1 cellular context compared by ENCODE assay signal in the genomic region with DNA sequence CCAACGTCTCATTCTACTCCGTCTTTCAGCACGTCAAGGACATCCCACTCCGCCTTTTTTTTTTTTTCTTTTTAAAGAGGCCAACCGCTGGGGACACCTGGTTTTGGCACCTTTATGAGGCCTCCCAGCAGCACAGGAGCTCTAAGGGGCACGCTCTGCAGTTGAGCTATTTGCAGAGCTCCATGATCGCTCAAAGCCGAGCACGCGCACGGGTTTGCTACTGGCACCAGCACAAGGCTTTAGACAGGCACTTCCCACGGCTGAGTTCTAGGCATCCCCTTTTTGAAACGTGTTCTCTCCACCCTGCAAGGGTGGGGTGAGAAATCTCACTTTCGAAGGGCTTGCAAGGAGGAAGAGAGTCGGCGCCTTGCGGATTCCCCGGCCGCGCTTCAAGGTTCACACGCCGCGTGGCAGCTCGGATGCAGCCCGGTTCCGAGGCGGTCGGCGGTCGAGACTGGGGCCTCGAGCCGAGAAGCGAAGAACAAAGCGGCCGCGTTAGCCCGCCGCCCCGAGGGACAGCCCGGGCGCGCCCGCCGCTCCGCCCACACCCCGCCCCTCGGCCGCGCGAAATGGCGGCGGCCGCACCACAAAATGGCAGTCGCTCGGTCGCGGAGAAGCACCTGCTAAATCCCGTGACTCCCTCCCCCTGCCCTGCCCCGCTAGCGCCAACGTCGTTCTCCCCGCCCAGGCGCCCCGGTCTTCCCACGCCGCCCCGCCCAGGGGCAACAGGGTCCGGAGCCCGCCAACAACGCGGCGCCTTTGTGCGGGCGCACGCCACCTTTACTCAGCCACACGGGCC.
TF ChIP-seq lines count a peak whose summit lies in the region.

No MANE protein-coding gene starts in this region.

TF ChIP-seq in K562, 482 proteins besides CTCF, POLR2A, EP300 and RAD21 (continued from another document and continues in another):
- TF ChIP-seq, protein P1, sequence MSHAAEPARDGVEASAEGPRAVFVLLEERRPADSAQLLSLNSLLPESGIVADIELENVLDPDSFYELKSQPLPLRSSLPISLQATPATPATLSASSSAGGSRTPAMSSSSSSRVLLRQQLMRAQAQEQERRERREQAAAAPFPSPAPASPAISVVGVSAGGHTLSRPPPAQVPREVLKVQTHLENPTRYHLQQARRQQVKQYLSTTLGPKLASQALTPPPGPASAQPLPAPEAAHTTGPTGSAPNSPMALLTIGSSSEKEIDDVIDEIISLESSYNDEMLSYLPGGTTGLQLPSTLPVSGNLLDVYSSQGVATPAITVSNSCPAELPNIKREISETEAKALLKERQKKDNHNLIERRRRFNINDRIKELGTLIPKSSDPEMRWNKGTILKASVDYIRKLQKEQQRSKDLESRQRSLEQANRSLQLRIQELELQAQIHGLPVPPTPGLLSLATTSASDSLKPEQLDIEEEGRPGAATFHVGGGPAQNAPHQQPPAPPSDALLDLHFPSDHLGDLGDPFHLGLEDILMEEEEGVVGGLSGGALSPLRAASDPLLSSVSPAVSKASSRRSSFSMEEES (CRISPR knock-in tag; IDR thresholded peaks at IDR 0.05) = peak; percentile 8; the same call in 1 of the 2 replicates
- TF ChIP-seq ZNF175 (CRISPR knock-in tag; IDR thresholded peaks at IDR 0.05; ENCODE audit: low read depth) (peak; percentile 78), ZBTB1 (CRISPR knock-in tag; IDR thresholded peaks at IDR 0.05; ENCODE audit: borderline replicate concordance, low read depth) (no peak; the same call in 1 of the 2 replicates), JUNB (CRISPR knock-in tag; conservative IDR thresholded peaks at IDR 0.05) (no peak), ZNF717 (CRISPR knock-in tag; IDR thresholded peaks at IDR 0.05) (no peak), XRCC5 (IDR thresholded peaks at IDR 0.05; ENCODE audit: low read depth, low read length) (no peak; the same call in 1 of the 2 replicates), NR2C1 (IDR thresholded peaks at IDR 0.05) (no peak), NR2C1 (tag; IDR thresholded peaks at IDR 0.05) (0 out of 2 replicates have a peak, but pooled peaks have one; percentile 8), ZNF583 (CRISPR knock-in tag; IDR thresholded peaks at IDR 0.05) (no peak), BCL6 (CRISPR knock-in tag; IDR thresholded peaks at IDR 0.05) (0 out of 2 replicates have a peak, but pooled peaks have one; percentile 3), ZC3H11A (IDR thresholded peaks at IDR 0.05; ENCODE audit: low read depth, low read length) (peak; percentile 100), XRCC3 (IDR thresholded peaks at IDR 0.05) (no peak), FOSL1 (tag; conservative IDR thresholded peaks at IDR 0.05) (peak; percentile 20; the same call in 1 of the 2 replicates), DNMT1 (IDR thresholded peaks at IDR 0.05) (no peak), CHD2 (IDR thresholded peaks at IDR 0.05; ENCODE audit: low read depth, low read length) (no peak; the same call in 1 of the 2 replicates), TARDBP (IDR thresholded peaks at IDR 0.05) (peak; percentile 83), ZBTB7A (IDR thresholded peaks at IDR 0.05; ENCODE audit: borderline replicate concordance, control insufficient read depth, low read depth, low read length) (peak; percentile 95), ARID1B (IDR thresholded peaks at IDR 0.05) (no peak), TCF7L2 (IDR thresholded peaks at IDR 0.05; ENCODE audit: low read depth, low read length) (peak; percentile 56; the same call in 1 of the 2 replicates), MTA1 (IDR thresholded peaks at IDR 0.05; ENCODE audit: borderline replicate concordance) (peak; percentile 50; the same call in 1 of the 2 replicates), SNIP1 (IDR thresholded peaks at IDR 0.05; ENCODE audit: low read depth) (peak; percentile 59), TAF1 (IDR thresholded peaks at IDR 0.05; ENCODE audit: control insufficient read depth, extremely low read depth, insufficient read depth, low read length, severe bottlenecking) (peak; percentile 90), ZNF316 (IDR thresholded peaks at IDR 0.05) (no peak), GTF2A2 (tag; IDR thresholded peaks at IDR 0.05) (0 out of 2 replicates have a peak, but pooled peaks have one; percentile 62), NFIX (CRISPR knock-in tag; IDR thresholded peaks at IDR 0.05; ENCODE audit: low read depth) (no peak), NR1H2 (CRISPR knock-in tag; IDR thresholded peaks at IDR 0.05) (peak; percentile 63; the same call in 1 of the 2 replicates), FOXK2 (conservative IDR thresholded peaks at IDR 0.05 in 1 of 2, IDR thresholded peaks at IDR 0.05 in 1 of 2; ENCODE audit: low read depth in 2 of 2) (peak; percentile 32 to 48; a peak in 1 of 4 replicates), CCNT2 (IDR thresholded peaks at IDR 0.05; ENCODE audit: borderline replicate concordance, extremely low read depth, insufficient read length, low read depth, low read length) (peak; percentile 98), PHF20 (IDR thresholded peaks at IDR 0.05; ENCODE audit: partially characterized antibody) (peak; percentile 36), KAT8 (IDR thresholded peaks at IDR 0.05; ENCODE audit: low read depth) (peak; percentile 97), ZNF830 (CRISPR knock-in tag; IDR thresholded peaks at IDR 0.05) (0 out of 2 replicates have a peak, but pooled peaks have one; percentile 47), TAF9B (IDR thresholded peaks at IDR 0.05; ENCODE audit: partially characterized antibody) (peak; percentile 49), PCBP1 (IDR thresholded peaks at IDR 0.05; ENCODE audit: low read depth, low read length, poor library complexity, severe bottlenecking) (peak; percentile 93), RBM17 (IDR thresholded peaks at IDR 0.05; ENCODE audit: borderline replicate concordance, low read depth, low read length) (no peak), TCFL5 (CRISPR knock-in tag; conservative IDR thresholded peaks at IDR 0.05) (no peak), SAP30 (IDR thresholded peaks at IDR 0.05; ENCODE audit: borderline replicate concordance, insufficient read depth, low read depth, low read length, poor library complexity, severe bottlenecking) (peak; percentile 92)
- TF ChIP-seq, protein P2, sequence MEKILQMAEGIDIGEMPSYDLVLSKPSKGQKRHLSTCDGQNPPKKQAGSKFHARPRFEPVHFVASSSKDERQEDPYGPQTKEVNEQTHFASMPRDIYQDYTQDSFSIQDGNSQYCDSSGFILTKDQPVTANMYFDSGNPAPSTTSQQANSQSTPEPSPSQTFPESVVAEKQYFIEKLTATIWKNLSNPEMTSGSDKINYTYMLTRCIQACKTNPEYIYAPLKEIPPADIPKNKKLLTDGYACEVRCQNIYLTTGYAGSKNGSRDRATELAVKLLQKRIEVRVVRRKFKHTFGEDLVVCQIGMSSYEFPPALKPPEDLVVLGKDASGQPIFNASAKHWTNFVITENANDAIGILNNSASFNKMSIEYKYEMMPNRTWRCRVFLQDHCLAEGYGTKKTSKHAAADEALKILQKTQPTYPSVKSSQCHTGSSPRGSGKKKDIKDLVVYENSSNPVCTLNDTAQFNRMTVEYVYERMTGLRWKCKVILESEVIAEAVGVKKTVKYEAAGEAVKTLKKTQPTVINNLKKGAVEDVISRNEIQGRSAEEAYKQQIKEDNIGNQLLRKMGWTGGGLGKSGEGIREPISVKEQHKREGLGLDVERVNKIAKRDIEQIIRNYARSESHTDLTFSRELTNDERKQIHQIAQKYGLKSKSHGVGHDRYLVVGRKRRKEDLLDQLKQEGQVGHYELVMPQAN (IDR thresholded peaks at IDR 0.05; ENCODE audit: borderline replicate concordance) = peak; percentile 75
- TF ChIP-seq, protein P3, sequence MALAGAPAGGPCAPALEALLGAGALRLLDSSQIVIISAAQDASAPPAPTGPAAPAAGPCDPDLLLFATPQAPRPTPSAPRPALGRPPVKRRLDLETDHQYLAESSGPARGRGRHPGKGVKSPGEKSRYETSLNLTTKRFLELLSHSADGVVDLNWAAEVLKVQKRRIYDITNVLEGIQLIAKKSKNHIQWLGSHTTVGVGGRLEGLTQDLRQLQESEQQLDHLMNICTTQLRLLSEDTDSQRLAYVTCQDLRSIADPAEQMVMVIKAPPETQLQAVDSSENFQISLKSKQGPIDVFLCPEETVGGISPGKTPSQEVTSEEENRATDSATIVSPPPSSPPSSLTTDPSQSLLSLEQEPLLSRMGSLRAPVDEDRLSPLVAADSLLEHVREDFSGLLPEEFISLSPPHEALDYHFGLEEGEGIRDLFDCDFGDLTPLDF (CRISPR knock-in tag; IDR thresholded peaks at IDR 0.05) = peak; percentile 92
- TF ChIP-seq, protein P4, sequence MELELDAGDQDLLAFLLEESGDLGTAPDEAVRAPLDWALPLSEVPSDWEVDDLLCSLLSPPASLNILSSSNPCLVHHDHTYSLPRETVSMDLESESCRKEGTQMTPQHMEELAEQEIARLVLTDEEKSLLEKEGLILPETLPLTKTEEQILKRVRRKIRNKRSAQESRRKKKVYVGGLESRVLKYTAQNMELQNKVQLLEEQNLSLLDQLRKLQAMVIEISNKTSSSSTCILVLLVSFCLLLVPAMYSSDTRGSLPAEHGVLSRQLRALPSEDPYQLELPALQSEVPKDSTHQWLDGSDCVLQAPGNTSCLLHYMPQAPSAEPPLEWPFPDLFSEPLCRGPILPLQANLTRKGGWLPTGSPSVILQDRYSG (tag; conservative IDR thresholded peaks at IDR 0.05; ENCODE audit: low read depth) = no peak
- TF ChIP-seq, protein P5, sequence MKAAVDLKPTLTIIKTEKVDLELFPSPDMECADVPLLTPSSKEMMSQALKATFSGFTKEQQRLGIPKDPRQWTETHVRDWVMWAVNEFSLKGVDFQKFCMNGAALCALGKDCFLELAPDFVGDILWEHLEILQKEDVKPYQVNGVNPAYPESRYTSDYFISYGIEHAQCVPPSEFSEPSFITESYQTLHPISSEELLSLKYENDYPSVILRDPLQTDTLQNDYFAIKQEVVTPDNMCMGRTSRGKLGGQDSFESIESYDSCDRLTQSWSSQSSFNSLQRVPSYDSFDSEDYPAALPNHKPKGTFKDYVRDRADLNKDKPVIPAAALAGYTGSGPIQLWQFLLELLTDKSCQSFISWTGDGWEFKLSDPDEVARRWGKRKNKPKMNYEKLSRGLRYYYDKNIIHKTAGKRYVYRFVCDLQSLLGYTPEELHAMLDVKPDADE (conservative IDR thresholded peaks at IDR 0.05; ENCODE audit: control insufficient read depth, low read depth, low read length) = peak; percentile 91
- TF ChIP-seq, protein P6, sequence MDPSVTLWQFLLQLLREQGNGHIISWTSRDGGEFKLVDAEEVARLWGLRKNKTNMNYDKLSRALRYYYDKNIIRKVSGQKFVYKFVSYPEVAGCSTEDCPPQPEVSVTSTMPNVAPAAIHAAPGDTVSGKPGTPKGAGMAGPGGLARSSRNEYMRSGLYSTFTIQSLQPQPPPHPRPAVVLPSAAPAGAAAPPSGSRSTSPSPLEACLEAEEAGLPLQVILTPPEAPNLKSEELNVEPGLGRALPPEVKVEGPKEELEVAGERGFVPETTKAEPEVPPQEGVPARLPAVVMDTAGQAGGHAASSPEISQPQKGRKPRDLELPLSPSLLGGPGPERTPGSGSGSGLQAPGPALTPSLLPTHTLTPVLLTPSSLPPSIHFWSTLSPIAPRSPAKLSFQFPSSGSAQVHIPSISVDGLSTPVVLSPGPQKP (CRISPR knock-in tag; IDR thresholded peaks at IDR 0.05) = no peak
- TF ChIP-seq, protein P7, sequence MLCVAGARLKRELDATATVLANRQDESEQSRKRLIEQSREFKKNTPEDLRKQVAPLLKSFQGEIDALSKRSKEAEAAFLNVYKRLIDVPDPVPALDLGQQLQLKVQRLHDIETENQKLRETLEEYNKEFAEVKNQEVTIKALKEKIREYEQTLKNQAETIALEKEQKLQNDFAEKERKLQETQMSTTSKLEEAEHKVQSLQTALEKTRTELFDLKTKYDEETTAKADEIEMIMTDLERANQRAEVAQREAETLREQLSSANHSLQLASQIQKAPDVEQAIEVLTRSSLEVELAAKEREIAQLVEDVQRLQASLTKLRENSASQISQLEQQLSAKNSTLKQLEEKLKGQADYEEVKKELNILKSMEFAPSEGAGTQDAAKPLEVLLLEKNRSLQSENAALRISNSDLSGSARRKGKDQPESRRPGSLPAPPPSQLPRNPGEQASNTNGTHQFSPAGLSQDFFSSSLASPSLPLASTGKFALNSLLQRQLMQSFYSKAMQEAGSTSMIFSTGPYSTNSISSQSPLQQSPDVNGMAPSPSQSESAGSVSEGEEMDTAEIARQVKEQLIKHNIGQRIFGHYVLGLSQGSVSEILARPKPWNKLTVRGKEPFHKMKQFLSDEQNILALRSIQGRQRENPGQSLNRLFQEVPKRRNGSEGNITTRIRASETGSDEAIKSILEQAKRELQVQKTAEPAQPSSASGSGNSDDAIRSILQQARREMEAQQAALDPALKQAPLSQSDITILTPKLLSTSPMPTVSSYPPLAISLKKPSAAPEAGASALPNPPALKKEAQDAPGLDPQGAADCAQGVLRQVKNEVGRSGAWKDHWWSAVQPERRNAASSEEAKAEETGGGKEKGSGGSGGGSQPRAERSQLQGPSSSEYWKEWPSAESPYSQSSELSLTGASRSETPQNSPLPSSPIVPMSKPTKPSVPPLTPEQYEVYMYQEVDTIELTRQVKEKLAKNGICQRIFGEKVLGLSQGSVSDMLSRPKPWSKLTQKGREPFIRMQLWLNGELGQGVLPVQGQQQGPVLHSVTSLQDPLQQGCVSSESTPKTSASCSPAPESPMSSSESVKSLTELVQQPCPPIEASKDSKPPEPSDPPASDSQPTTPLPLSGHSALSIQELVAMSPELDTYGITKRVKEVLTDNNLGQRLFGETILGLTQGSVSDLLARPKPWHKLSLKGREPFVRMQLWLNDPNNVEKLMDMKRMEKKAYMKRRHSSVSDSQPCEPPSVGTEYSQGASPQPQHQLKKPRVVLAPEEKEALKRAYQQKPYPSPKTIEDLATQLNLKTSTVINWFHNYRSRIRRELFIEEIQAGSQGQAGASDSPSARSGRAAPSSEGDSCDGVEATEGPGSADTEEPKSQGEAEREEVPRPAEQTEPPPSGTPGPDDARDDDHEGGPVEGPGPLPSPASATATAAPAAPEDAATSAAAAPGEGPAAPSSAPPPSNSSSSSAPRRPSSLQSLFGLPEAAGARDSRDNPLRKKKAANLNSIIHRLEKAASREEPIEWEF (CRISPR knock-in tag; IDR thresholded peaks at IDR 0.05) = no peak
- TF ChIP-seq, protein P8, sequence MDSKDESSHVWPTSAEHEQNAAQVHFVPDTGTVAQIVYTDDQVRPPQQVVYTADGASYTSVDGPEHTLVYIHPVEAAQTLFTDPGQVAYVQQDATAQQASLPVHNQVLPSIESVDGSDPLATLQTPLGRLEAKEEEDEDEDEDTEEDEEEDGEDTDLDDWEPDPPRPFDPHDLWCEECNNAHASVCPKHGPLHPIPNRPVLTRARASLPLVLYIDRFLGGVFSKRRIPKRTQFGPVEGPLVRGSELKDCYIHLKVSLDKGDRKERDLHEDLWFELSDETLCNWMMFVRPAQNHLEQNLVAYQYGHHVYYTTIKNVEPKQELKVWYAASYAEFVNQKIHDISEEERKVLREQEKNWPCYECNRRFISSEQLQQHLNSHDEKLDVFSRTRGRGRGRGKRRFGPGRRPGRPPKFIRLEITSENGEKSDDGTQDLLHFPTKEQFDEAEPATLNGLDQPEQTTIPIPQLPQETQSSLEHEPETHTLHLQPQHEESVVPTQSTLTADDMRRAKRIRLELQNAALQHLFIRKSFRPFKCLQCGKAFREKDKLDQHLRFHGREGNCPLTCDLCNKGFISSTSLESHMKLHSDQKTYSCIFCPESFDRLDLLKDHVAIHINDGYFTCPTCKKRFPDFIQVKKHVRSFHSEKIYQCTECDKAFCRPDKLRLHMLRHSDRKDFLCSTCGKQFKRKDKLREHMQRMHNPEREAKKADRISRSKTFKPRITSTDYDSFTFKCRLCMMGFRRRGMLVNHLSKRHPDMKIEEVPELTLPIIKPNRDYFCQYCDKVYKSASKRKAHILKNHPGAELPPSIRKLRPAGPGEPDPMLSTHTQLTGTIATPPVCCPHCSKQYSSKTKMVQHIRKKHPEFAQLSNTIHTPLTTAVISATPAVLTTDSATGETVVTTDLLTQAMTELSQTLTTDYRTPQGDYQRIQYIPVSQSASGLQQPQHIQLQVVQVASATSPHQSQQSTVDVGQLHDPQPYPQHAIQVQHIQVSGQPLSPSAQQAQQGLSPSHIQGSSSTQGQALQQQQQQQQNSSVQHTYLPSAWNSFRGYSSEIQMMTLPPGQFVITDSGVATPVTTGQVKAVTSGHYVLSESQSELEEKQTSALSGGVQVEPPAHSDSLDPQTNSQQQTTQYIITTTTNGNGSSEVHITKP (IDR thresholded peaks at IDR 0.05; ENCODE audit: partially characterized antibody) = peak; percentile 92
